1 cellular context compared by ENCODE assay signal in the genomic region with DNA sequence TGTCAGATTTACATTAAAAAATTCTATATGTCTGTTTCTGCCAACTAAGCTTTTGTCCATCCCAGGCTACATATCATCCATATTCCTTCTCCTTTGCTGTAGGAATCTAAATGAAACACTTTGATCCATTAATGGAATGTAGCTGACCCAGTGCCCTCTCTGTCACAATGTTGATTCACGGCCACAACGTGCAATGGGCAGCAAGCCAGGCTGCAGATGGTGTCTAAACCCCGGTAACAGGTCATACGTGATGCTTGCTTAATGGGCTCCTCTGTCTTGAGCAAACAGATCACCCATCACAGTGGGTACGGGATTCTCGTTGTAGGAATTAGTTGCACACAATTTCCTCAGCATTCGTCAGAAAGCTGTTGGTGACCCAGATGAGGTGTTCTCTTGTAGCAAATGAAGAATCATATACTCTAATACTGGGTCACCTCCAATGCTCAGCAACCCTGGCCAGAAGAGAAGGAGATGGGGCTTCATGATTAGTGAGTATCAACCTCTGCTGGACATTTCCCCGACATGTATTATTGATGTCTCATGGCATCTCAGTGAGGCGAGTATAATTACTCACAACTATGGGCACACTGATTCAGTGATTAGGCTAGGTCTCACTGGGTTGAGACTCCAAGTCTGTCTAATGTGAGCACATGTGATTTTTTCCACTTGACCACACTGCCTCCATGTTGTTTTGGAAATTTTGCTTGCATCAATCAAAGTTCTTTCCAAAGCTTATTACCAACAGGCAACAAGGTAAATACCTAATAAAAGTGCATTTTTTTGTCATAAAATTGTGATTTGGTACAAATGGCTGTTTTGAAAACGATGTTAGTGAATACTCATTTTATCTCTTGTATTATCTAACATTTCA.
TF ChIP-seq lines count a peak whose summit lies in the region.

No MANE protein-coding gene starts in this region.

TF ChIP-seq in HepG2, 621 proteins besides CTCF, POLR2A, EP300 and RAD21 (continued from another document):
- TF ChIP-seq RNF2 (conservative IDR thresholded peaks at IDR 0.05; ENCODE audit: low read depth) (no peak), RXRB (CRISPR knock-in tag; IDR thresholded peaks at IDR 0.05; ENCODE audit: borderline replicate concordance) (peak; percentile 28; the same call in 1 of the 2 replicates), ZNF296 (CRISPR knock-in tag; conservative IDR thresholded peaks at IDR 0.05) (no peak), TEAD3 (CRISPR knock-in tag; optimal IDR thresholded peaks at IDR 0.05; ENCODE audit: borderline replicate concordance) (peak; percentile 54), ZNF563 (CRISPR knock-in tag; IDR thresholded peaks at IDR 0.05) (no peak), FOSL2 (CRISPR knock-in tag; IDR thresholded peaks at IDR 0.05) (peak; percentile 58), MED13 (CRISPR knock-in tag; IDR thresholded peaks at IDR 0.05) (no peak), TCF7 (IDR thresholded peaks at IDR 0.05; ENCODE audit: low read depth) (peak; percentile 24; the same call in 1 of the 2 replicates), YEATS4 (CRISPR knock-in tag; IDR thresholded peaks at IDR 0.05; ENCODE audit: borderline replicate concordance) (no peak), ZNF382 (CRISPR knock-in tag; IDR thresholded peaks at IDR 0.05; ENCODE audit: borderline replicate concordance) (no peak), KMT2A (CRISPR knock-in tag; IDR thresholded peaks at IDR 0.05) (no peak), ZMYM3 (CRISPR knock-in tag; IDR thresholded peaks at IDR 0.05) (no peak), MAFK (conservative IDR thresholded peaks at IDR 0.05 in 1 of 2, IDR thresholded peaks at IDR 0.05 in 1 of 2; ENCODE audit: low read length in 2 of 2) (peak; percentile 44 to 49; a peak in 2 of 4 replicates), ZNF468 (CRISPR knock-in tag; IDR thresholded peaks at IDR 0.05) (no peak), NR2F6 (IDR thresholded peaks at IDR 0.05) (peak; percentile 47), NR2F6 (CRISPR knock-in tag; IDR thresholded peaks at IDR 0.05) (peak; percentile 66), SP1 (IDR thresholded peaks at IDR 0.05) (no peak), SP1 (CRISPR knock-in tag; IDR thresholded peaks at IDR 0.05) (no peak), CHD4 (IDR thresholded peaks at IDR 0.05; ENCODE audit: borderline replicate concordance, low read length) (no peak), ZNF549 (CRISPR knock-in tag; IDR thresholded peaks at IDR 0.05) (no peak), ZNF644 (CRISPR knock-in tag; IDR thresholded peaks at IDR 0.05; ENCODE audit: low read depth) (no peak), ZFYVE20 (CRISPR knock-in tag; IDR thresholded peaks at IDR 0.05; ENCODE audit: borderline replicate concordance, low read depth) (no peak), ZNF782 (CRISPR knock-in tag; IDR thresholded peaks at IDR 0.05; ENCODE audit: borderline replicate concordance) (no peak), SALL2 (CRISPR knock-in tag; IDR thresholded peaks at IDR 0.05) (no peak), STAT5B (CRISPR knock-in tag; IDR thresholded peaks at IDR 0.05) (no peak), SYNCRIP (IDR thresholded peaks at IDR 0.05; ENCODE audit: insufficient read depth, low read depth, low read length) (no peak), NFYC (CRISPR knock-in tag; IDR thresholded peaks at IDR 0.05) (no peak), HMG20A (CRISPR knock-in tag; IDR thresholded peaks at IDR 0.05; ENCODE audit: borderline replicate concordance) (peak; percentile 48; the same call in 1 of the 2 replicates)
- TF ChIP-seq, protein P1, sequence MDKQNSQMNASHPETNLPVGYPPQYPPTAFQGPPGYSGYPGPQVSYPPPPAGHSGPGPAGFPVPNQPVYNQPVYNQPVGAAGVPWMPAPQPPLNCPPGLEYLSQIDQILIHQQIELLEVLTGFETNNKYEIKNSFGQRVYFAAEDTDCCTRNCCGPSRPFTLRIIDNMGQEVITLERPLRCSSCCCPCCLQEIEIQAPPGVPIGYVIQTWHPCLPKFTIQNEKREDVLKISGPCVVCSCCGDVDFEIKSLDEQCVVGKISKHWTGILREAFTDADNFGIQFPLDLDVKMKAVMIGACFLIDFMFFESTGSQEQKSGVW (CRISPR knock-in tag; IDR thresholded peaks at IDR 0.05; ENCODE audit: borderline replicate concordance): no peak
- TF ChIP-seq, protein P2, sequence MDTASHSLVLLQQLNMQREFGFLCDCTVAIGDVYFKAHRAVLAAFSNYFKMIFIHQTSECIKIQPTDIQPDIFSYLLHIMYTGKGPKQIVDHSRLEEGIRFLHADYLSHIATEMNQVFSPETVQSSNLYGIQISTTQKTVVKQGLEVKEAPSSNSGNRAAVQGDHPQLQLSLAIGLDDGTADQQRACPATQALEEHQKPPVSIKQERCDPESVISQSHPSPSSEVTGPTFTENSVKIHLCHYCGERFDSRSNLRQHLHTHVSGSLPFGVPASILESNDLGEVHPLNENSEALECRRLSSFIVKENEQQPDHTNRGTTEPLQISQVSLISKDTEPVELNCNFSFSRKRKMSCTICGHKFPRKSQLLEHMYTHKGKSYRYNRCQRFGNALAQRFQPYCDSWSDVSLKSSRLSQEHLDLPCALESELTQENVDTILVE (CRISPR knock-in tag; IDR thresholded peaks at IDR 0.05): no peak
- TF ChIP-seq, protein P3, sequence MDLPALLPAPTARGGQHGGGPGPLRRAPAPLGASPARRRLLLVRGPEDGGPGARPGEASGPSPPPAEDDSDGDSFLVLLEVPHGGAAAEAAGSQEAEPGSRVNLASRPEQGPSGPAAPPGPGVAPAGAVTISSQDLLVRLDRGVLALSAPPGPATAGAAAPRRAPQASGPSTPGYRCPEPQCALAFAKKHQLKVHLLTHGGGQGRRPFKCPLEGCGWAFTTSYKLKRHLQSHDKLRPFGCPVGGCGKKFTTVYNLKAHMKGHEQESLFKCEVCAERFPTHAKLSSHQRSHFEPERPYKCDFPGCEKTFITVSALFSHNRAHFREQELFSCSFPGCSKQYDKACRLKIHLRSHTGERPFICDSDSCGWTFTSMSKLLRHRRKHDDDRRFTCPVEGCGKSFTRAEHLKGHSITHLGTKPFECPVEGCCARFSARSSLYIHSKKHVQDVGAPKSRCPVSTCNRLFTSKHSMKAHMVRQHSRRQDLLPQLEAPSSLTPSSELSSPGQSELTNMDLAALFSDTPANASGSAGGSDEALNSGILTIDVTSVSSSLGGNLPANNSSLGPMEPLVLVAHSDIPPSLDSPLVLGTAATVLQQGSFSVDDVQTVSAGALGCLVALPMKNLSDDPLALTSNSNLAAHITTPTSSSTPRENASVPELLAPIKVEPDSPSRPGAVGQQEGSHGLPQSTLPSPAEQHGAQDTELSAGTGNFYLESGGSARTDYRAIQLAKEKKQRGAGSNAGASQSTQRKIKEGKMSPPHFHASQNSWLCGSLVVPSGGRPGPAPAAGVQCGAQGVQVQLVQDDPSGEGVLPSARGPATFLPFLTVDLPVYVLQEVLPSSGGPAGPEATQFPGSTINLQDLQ (CRISPR knock-in tag; IDR thresholded peaks at IDR 0.05): no peak
- TF ChIP-seq, protein P4, sequence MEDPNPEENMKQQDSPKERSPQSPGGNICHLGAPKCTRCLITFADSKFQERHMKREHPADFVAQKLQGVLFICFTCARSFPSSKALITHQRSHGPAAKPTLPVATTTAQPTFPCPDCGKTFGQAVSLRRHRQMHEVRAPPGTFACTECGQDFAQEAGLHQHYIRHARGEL (CRISPR knock-in tag; IDR thresholded peaks at IDR 0.05): no peak
